In genomic region chr2:236572482-236572881, GRCh38 we compare ENCODE assay signal across 12 cellular contexts. TPM values are rescaled to one million over a fixed set of nuclear protein-coding genes. Genes with fewer than 3 reads are reported as not detected.
DNase-seq lines count a peak whose midpoint lies in the region; ATAC-seq and TF ChIP-seq lines count a peak whose summit lies in the region.
"Had no signal": no experiment of that assay in that cellular context is flagged by ENCODE, and none has a peak within 500 bp of the region (broad histone marks: within the 10 kb centered on the region; RNA-seq: fewer than 3 reads in every experiment).

No MANE protein-coding gene starts in this region.

- in situ Hi-C loops in transverse colon (cut with MboI; ENCODE audit: low pct_ligation_motif_present in 1 of 4, low pct_unique_long_range_greater_than_20kb in 1 of 4, low sequenced_read_pairs in 3 of 4), result no loop called here

- intact Hi-C loops in transverse colon (cut with DNase I; ENCODE audit: low total_unique reads), result no loop called here

- H3K36me3 ChIP-seq in transverse colon, result no peaks in the 10 kb centered on the region

- H3K4me1 Mint-ChIP-seq in nephron progenitor cell, result peaks cover 97% of the 10 kb centered on the region
- no peaks in the 10 kb centered on the region for H3K4me1 Mint-ChIP-seq in activated T-helper 17 cell treated with anti-CD3 and anti-CD28 coated beads, Interleukin-2, amount 50 U/mL, for 72 hours
- peaks cover 16% of the 10 kb centered on the region for H3K4me1 Mint-ChIP-seq in activated T-cell treated with anti-CD3 and anti-CD28 coated beads, Interleukin-2, amount 50 U/mL, for 4 hours (ENCODE audit: low read depth)

- TF ChIP-seq EP300 in transverse colon (IDR thresholded peaks at IDR 0.05; ENCODE audit: low read depth), result no peak

- no peak for TF ChIP-seq CTCF in fibroblast of the aortic adventitia (IDR thresholded peaks at IDR 0.05; ENCODE audit: insufficient read depth, low read length)
- TF ChIP-seq CTCF in nephron progenitor cell (IDR thresholded peaks at IDR 0.05), result no peak
- TF ChIP-seq CTCF in transverse colon (IDR thresholded peaks at IDR 0.05), result no peak

- H3K4me3 Mint-ChIP-seq in nephron progenitor cell, result peak overlapping the region; percentile 85
- H3K4me3 Mint-ChIP-seq in activated T-helper 17 cell treated with anti-CD3 and anti-CD28 coated beads, Interleukin-2, amount 50 U/mL, for 72 hours, result no peak overlapping the region
- H3K4me3 Mint-ChIP-seq in activated T-cell treated with anti-CD3 and anti-CD28 coated beads, Interleukin-2, amount 50 U/mL, for 4 hours, result no peak overlapping the region
- H3K4me3 Mint-ChIP-seq: activated CD4-positive, alpha-beta T cell treated with anti-CD3 and anti-CD28 coated beads, Interleukin-2, amount 10 ng/mL, durations not matched to agents 24 days and 14 days; stimulated activated memory B cell treated with anti-CD40 and anti-IgM and Interleukin-4, amounts not matched to agents 10 μg/mL and 1 μg/mL and 100 μg/mL, for 72 hours had no signal

- H3K4me1 ChIP-seq in transverse colon, result peaks cover 5 to 32% (median 16%) of the 10 kb centered on the region in 4 donors

- no peaks in the 10 kb centered on the region for H3K9me3 Mint-ChIP-seq in nephron progenitor cell
- H3K9me3 Mint-ChIP-seq in activated T-helper 17 cell treated with anti-CD3 and anti-CD28 coated beads, Interleukin-2, amount 50 U/mL, for 72 hours, result no peaks in the 10 kb centered on the region
- H3K9me3 Mint-ChIP-seq in activated T-cell treated with anti-CD3 and anti-CD28 coated beads, Interleukin-2, amount 50 U/mL, for 4 hours, result no peaks in the 10 kb centered on the region
- H3K9me3 Mint-ChIP-seq: activated CD4-positive, alpha-beta T cell treated with anti-CD3 and anti-CD28 coated beads, Interleukin-2, amount 10 ng/mL, durations not matched to agents 24 days and 14 days; stimulated activated memory B cell treated with anti-CD40 and anti-IgM and Interleukin-4, amounts not matched to agents 10 μg/mL and 1 μg/mL and 100 μg/mL, for 72 hours had no signal

- no peak overlapping the region for H3K27ac Mint-ChIP-seq in nephron progenitor cell
- H3K27ac Mint-ChIP-seq in activated T-helper 17 cell treated with anti-CD3 and anti-CD28 coated beads, Interleukin-2, amount 50 U/mL, for 72 hours, result no peak overlapping the region
- H3K27ac Mint-ChIP-seq: activated CD4-positive, alpha-beta T cell treated with anti-CD3 and anti-CD28 coated beads, Interleukin-2, amount 10 ng/mL, durations not matched to agents 24 days and 14 days had no signal

- H3K27me3 ChIP-seq in transverse colon, result peaks cover 34% of the 10 kb centered on the region

- H3K4me3 ChIP-seq in fibroblast of the aortic adventitia (ENCODE audit: low read depth, low read length) (peak overlapping the region; percentile 51), transverse colon (peak overlapping the region in 2 of 4 donors; percentile 27 to 49)

- H3K27me3 Mint-ChIP-seq in nephron progenitor cell (ENCODE audit: low read depth, poor library complexity), result peaks cover 15% of the 10 kb centered on the region
- H3K27me3 Mint-ChIP-seq in activated T-helper 17 cell treated with anti-CD3 and anti-CD28 coated beads, Interleukin-2, amount 50 U/mL, for 72 hours, result no peaks in the 10 kb centered on the region
- H3K27me3 Mint-ChIP-seq in activated T-cell treated with anti-CD3 and anti-CD28 coated beads, Interleukin-2, amount 50 U/mL, for 4 hours (ENCODE audit: low read depth), result no peaks in the 10 kb centered on the region
- H3K27me3 Mint-ChIP-seq: stimulated activated memory B cell treated with anti-CD40 and anti-IgM and Interleukin-4, amounts not matched to agents 10 μg/mL and 1 μg/mL and 100 μg/mL, for 72 hours had no signal

- peak; percentile 45 for DNase-seq in NCI-H510A treated with DMSO at 0.1 percent for 48 hours (lab: John Stamatoyannopoulos, UW)
- DNase-seq in NCI-H510A (lab: John Stamatoyannopoulos, UW), result no peak
- peak; percentile 60 for DNase-seq in fibroblast of the aortic adventitia (ENCODE audit: low read depth)
- peak; percentile 53 for DNase-seq in nephron progenitor cell
- no peak for DNase-seq in transverse colon
- no peak for DNase-seq in amniotic stem cell (lab: John Stamatoyannopoulos, UW)
- DNase-seq in activated T-cell treated with anti-CD3 and anti-CD28 coated beads, Interleukin-2, amount 50 U/mL, for 4 hours, result no peak
- DNase-seq: activated CD4-positive, alpha-beta T cell treated with anti-CD3 and anti-CD28 coated beads, Interleukin-2, amount 10 ng/mL, durations not matched to agents 24 days and 14 days; NCI-H748 treated with DMSO at 0.1 percent for 48 hours had no signal

- peak overlapping the region; percentile 84 to 87 (median 86) for H3K27ac ChIP-seq in transverse colon
- H3K27ac ChIP-seq: 22Rv1 had no signal

- no peak for ATAC-seq in activated T-helper 17 cell treated with anti-CD3 and anti-CD28 coated beads, Interleukin-2, amount 50 U/mL, for 72 hours (replicated peaks)
- no peak for ATAC-seq in activated T-cell treated with anti-CD3 and anti-CD28 coated beads, Interleukin-2, amount 50 U/mL, for 4 hours
- ATAC-seq: stimulated activated memory B cell treated with anti-CD40 and anti-IgM and Interleukin-4, amounts not matched to agents 10 μg/mL and 1 μg/mL and 100 μg/mL, for 72 hours had no signal

- H3K36me3 Mint-ChIP-seq in nephron progenitor cell (ENCODE audit: low read depth), result peaks cover 8% of the 10 kb centered on the region
- no peaks in the 10 kb centered on the region for H3K36me3 Mint-ChIP-seq in activated T-helper 17 cell treated with anti-CD3 and anti-CD28 coated beads, Interleukin-2, amount 50 U/mL, for 72 hours (ENCODE audit: low read depth)
- H3K36me3 Mint-ChIP-seq in activated T-cell treated with anti-CD3 and anti-CD28 coated beads, Interleukin-2, amount 50 U/mL, for 4 hours (ENCODE audit: insufficient read depth), result peaks cover 3% of the 10 kb centered on the region

- WGBS in transverse colon (ENCODE audit: low coverage in 1 of 2), 2 donors, result 77 to 85% methylated on average over 3 to 9 of the region's 9 CpGs

- H3K9me3 ChIP-seq in transverse colon, result no peaks in the 10 kb centered on the region

- TF ChIP-seq POLR2A in transverse colon (IDR thresholded peaks at IDR 0.05), result peak; percentile 20

RNA-seq across cellular contexts. Expression of gene ACKR3, which starts 2.9 kb away (rescaled TPM):
- total RNA-seq in fibroblast of the aortic adventitia (ENCODE audit: low replicate concordance) (0.72 and 2.0 TPM in 2 replicates), transverse colon (10 to 100 TPM in 1 of 4 donors, 1 to 10 TPM in 3; 4.2 to 16.5 (median 7.7) TPM)
- 1 to 10 TPM in 1 of 2 donors, under 1 TPM in 1; 0.86 to 1.7 TPM for total RNA-seq in activated T-helper 17 cell treated with anti-CD3 and anti-CD28 coated beads, Interleukin-2, amount 50 U/mL, for 72 hours
- under 1 TPM; 0.16 to 0.73 (median 0.33) TPM for total RNA-seq in activated T-cell treated with anti-CD3 and anti-CD28 coated beads, Interleukin-2, amount 50 U/mL, for 4 hours

Comparison
In these comparisons a context has a peak if more than half of its experiments do, and no peak if none do; other contexts are left out.
1. DNase-seq: peak in NCI-H510A treated with DMSO at 0.1 percent for 48 hours (single experiment), fibroblast of the aortic adventitia (single experiment) and nephron progenitor cell (single experiment); none in NCI-H510A (single experiment), transverse colon (single experiment), amniotic stem cell (single experiment) and activated T-cell treated with anti-CD3 and anti-CD28 coated beads, Interleukin-2, amount 50 U/mL, for 4 hours (single experiment).